Comparison of ENCODE assay signal across 17 cellular contexts in the genomic region with DNA sequence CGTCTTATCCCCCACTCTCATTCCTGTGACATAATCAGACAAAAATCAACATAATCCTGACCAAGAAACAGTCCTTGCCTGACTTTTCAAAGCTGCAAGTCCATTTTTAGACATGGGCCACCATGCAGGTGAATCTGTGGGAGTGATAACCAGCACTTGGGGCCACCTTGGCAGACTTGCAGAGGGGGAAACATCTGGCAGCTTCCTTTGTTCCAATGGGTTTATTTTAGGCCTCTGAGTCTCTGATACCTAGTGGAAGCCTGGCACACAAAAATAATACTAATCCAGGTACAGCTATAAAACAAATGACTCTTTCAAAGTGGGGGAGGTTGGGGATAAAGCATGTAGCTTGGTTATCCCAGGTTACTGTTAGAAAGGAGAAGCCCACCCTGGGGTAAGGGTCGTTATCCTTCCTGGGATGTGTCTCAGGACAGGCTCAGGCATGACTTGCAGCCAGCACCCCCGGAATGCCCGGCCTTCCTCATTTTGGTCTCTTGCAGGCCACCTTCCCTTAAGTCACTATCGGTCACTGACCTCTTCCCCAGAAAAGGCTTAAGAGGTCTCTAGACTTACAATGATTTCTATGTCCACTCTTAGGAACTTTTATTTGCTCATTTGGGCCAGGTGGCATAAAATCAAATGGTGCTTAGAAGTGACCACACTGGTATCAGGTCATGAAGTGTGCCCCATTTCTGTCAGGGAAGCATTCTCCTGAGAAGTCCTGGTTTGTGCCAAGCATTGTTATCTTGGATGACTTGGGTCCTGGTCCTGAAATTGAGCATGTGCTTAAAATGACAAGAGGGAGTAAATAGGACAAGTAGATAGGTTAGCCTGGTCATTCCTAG. TPM values are rescaled to one million over a fixed set of nuclear protein-coding genes. Genes with fewer than 3 reads are reported as not detected.
DNase-seq lines count a peak whose midpoint lies in the region; ATAC-seq and TF ChIP-seq lines count a peak whose summit lies in the region.
"Had no signal": no experiment of that assay in that cellular context is flagged by ENCODE, and none has a peak within 500 bp of the region (broad histone marks: within the 10 kb centered on the region; RNA-seq: fewer than 3 reads in every experiment).

No MANE protein-coding gene starts in this region.

- H3K4me3 ChIP-seq in IMR-90 (ENCODE audit: insufficient read depth, low read depth, low read length): no peak overlapping the region
- H3K4me3 ChIP-seq in spleen: no peak overlapping the region
- no peak overlapping the region for H3K4me3 ChIP-seq in CD8-positive, alpha-beta T cell (ENCODE audit: low read depth, low read length)

- no peak overlapping the region for H3K4me3 Mint-ChIP-seq in CD8-positive, alpha-beta T cell
- H3K4me3 Mint-ChIP-seq: T-cell had no signal

- peak overlapping the region; percentile 25; the same call in 1 of the 2 replicates for H3K56ac ChIP-seq in IMR-90 (ENCODE audit: extremely low read depth, insufficient read depth, low read length)

- H4K20me1 ChIP-seq in IMR-90 (ENCODE audit: insufficient read depth, low read length): no peaks in the 10 kb centered on the region

- no CpG with 5 or more reads among the region's 5 CpGs for WGBS in IMR-90 (ENCODE audit: extremely low coverage in 2 of 2, insufficient read length in 1 of 2), 2 experiments
- WGBS in spleen, 5 donors: 44 to 85% (median 60%) methylated on average over 5 of the region's 5 CpGs

- no peak for TF ChIP-seq CTCF in IMR-90 (conservative IDR thresholded peaks at IDR 0.05; ENCODE audit: low read depth, low read length)
- no peak for TF ChIP-seq CTCF in spleen (IDR thresholded peaks at IDR 0.05 in 8 of 11, conservative IDR thresholded peaks at IDR 0.05 in 3 of 11)
- no peak for TF ChIP-seq CTCF in CD8-positive, alpha-beta T cell (IDR thresholded peaks at IDR 0.05)

- H3K79me1 ChIP-seq in IMR-90 (ENCODE audit: low read depth in 1 of 2, low read length in 2 of 2): peaks cover 35 to 55% of the 10 kb centered on the region in 2 experiments

- intact Hi-C loops in IMR-90 (cut with micrococcal nuclease): loop anchor here (5.0 kb wide), 1 partner anchor 33 kb away; no protein-coding TSS in a partner anchor
- intact Hi-C loops in left ventricle myocardium superior (cut with micrococcal nuclease): no loop called here
- intact Hi-C loops in spleen (cut with DNase I; ENCODE audit: low total_unique reads): no loop called here
- intact Hi-C loops in CD8-positive, alpha-beta T cell (cut with DNase I, micrococcal nuclease): no loop called here

- H2BK120ac ChIP-seq in IMR-90 (ENCODE audit: low read depth, low read length): peak overlapping the region; percentile 98

- H3K23ac ChIP-seq in IMR-90 (ENCODE audit: low read depth, low read length): peak overlapping the region; percentile 93

- H2BK20ac ChIP-seq in IMR-90 (ENCODE audit: low read depth, low read length): peak overlapping the region; percentile 94

- H3K18ac ChIP-seq in IMR-90 (ENCODE audit: low read depth, low read length): peak overlapping the region; percentile 68

- no peaks in the 10 kb centered on the region for H3K36me3 ChIP-seq in IMR-90 (ENCODE audit: control insufficient read depth, insufficient read depth, low read length)
- no peaks in the 10 kb centered on the region for H3K36me3 ChIP-seq in spleen
- no peaks in the 10 kb centered on the region for H3K36me3 ChIP-seq in CD8-positive, alpha-beta T cell (ENCODE audit: insufficient read depth, low read length)

- no peak overlapping the region for H3K9ac ChIP-seq in IMR-90 (ENCODE audit: low read depth, low read length)

- H3K4me1 Mint-ChIP-seq in CD8-positive, alpha-beta T cell (ENCODE audit: low read depth): no peaks in the 10 kb centered on the region
- H3K4me1 Mint-ChIP-seq: T-cell had no signal

- H3K27ac ChIP-seq in IMR-90 (ENCODE audit: insufficient read depth, low read length): peak overlapping the region; percentile 83; the same call in 1 of the 2 replicates
- H3K27ac ChIP-seq in spleen: peak overlapping the region in 4 of 8 donors; percentile 3 to 82 (median 63)
- H3K27ac ChIP-seq in CD8-positive, alpha-beta T cell (ENCODE audit: low read depth, low read length): no peak overlapping the region
- H3K27ac ChIP-seq: C4-2B had no signal

- H2AK5ac ChIP-seq in IMR-90 (ENCODE audit: low read depth, low read length): peak overlapping the region; percentile 76

- no peak overlapping the region for H2AFZ ChIP-seq in IMR-90 (replicated peaks; ENCODE audit: low read length, poor library complexity)

- no peak for TF ChIP-seq RAD21 in IMR-90 (IDR thresholded peaks at IDR 0.05; ENCODE audit: low read length)

- no TSS peak for BruUV-seq in IMR-90 (replicated peaks; lab: Mats Ljungman, UMichigan)

- peak overlapping the region; percentile 8 to 79; a peak in 3 of 4 replicates for H4K8ac ChIP-seq in IMR-90 (ENCODE audit: low read depth in 2 of 2, low read length in 2 of 2)

- dilution Hi-C loops in IMR-90 (cut with HindIII; ENCODE audit: low sequenced_read_pairs, unreplicated experiment): no loop called here

- H2BK15ac ChIP-seq in IMR-90 (ENCODE audit: low read depth, low read length): peak overlapping the region; percentile 73; the same call in 2 of the 3 replicates

- CTCF ChIA-PET in IMR-90 (lab: Yijun Ruan, JAX): interaction anchor here (0.8 kb wide), 1 partner anchor 101 kb away, joined by 3 read pairs; no protein-coding TSS in a partner anchor
- CTCF ChIA-PET in CD8-positive, alpha-beta T cell (lab: Charles Lee): no interaction called here

- ATAC-seq in IMR-90 (ENCODE audit: low read depth): no peak
- peak; percentile 79 for ATAC-seq in left ventricle myocardium superior
- ATAC-seq in CD8-positive, alpha-beta T cell: no peak
- no peak for ATAC-seq in HG02763 (IDR thresholded peaks at IDR 0.05; ENCODE audit: unreplicated experiment)
- ATAC-seq: activated CD4-positive, CD25-positive, alpha-beta regulatory T cell treated with anti-CD3 and anti-CD28 coated beads, Interleukin-2, amount 50 U/mL, for 24 hours; T-cell had no signal

- peak overlapping the region; percentile 94 for H4K91ac ChIP-seq in IMR-90 (ENCODE audit: insufficient read depth, low read depth, low read length)

- no peaks in the 10 kb centered on the region for H3K27me3 ChIP-seq in IMR-90 (ENCODE audit: control insufficient read depth, insufficient read depth, low read length)
- no peaks in the 10 kb centered on the region for H3K27me3 ChIP-seq in spleen (replicated peaks in 1 of 7)
- H3K27me3 ChIP-seq in CD8-positive, alpha-beta T cell (ENCODE audit: insufficient read depth, low read length): no peaks in the 10 kb centered on the region

- H3K14ac ChIP-seq in IMR-90 (replicated peaks; ENCODE audit: low read depth, low read length): peak overlapping the region; percentile 94

- no peak overlapping the region for H2AK9ac ChIP-seq in IMR-90 (replicated peaks; ENCODE audit: low read depth, low read length, poor library complexity)

- DNase-seq in IMR-90 (peak; percentile 25), left ventricle myocardium superior (peak; percentile 48), spleen (peak; percentile 89), OCI-M2 (lab: John Stamatoyannopoulos, UW; ENCODE audit: unreplicated experiment) (no peak), midbrain (lab: John Stamatoyannopoulos, UW) (no peak)
- DNase-seq in CD8-positive, alpha-beta T cell: no peak
- DNase-seq: activated gamma-delta T cell treated with Interleukin-2 at 50 U/mL for 16 hours; cortex of kidney; DMS79 treated with DMSO at 0.1 percent for 48 hours; NCI-H1930; NCI-H524 treated with DMSO at 0.1 percent for 48 hours; stimulated activated CD4-positive, alpha-beta T cell treated with anti-CD3 and anti-CD28 coated beads, Interleukin-15, amount 100 ng/mL, for 24 hours had no signal

- peak overlapping the region; percentile 54 for H4K5ac ChIP-seq in IMR-90 (ENCODE audit: low read depth, low read length)

- H3K36me3 Mint-ChIP-seq in CD8-positive, alpha-beta T cell: no peaks in the 10 kb centered on the region
- H3K36me3 Mint-ChIP-seq: T-cell had no signal

- H3K4me1 ChIP-seq in IMR-90 (ENCODE audit: control insufficient read depth, insufficient read depth, low read length) (peaks cover 38% of the 10 kb centered on the region), spleen (peaks cover 0 to 48% (median 15%) of the 10 kb centered on the region in 6 donors)
- no peaks in the 10 kb centered on the region for H3K4me1 ChIP-seq in CD8-positive, alpha-beta T cell (ENCODE audit: insufficient read depth, low read length)

- peaks cover 35% of the 10 kb centered on the region for H3K9me1 ChIP-seq in IMR-90 (ENCODE audit: insufficient read depth, low read length)

- peak overlapping the region; percentile 91 for H3K4ac ChIP-seq in IMR-90 (ENCODE audit: low read depth, low read length)

- TF ChIP-seq POLR2A in IMR-90 (IDR thresholded peaks at IDR 0.05; ENCODE audit: low read depth, low read length) (no peak), Raji (IDR thresholded peaks at IDR 0.05; ENCODE audit: insufficient read depth, low read depth, low read length) (0 out of 2 replicates have a peak, but pooled peaks have one; percentile 26), spleen (IDR thresholded peaks at IDR 0.05) (no peak)

- no peaks in the 10 kb centered on the region for H3K9me3 Mint-ChIP-seq in CD8-positive, alpha-beta T cell
- H3K9me3 Mint-ChIP-seq: T-cell had no signal

- POLR2A ChIA-PET in IMR-90 (lab: Charles Lee; ENCODE audit: unreplicated experiment): no interaction called here
- POLR2A ChIA-PET in CD8-positive, alpha-beta T cell (lab: Charles Lee): no interaction called here

- no peaks in the 10 kb centered on the region for H3K27me3 Mint-ChIP-seq in CD8-positive, alpha-beta T cell (ENCODE audit: low read depth)
- H3K27me3 Mint-ChIP-seq: T-cell had no signal

- in situ Hi-C loops in IMR-90 (cut with MboI; ENCODE audit: low sequenced_read_pairs): no loop called here

- no peak overlapping the region for H3K4me2 ChIP-seq in IMR-90 (ENCODE audit: low read depth, low read length)

- H3K9me3 ChIP-seq in IMR-90 (ENCODE audit: control insufficient read depth, insufficient read depth, low read length): no peaks in the 10 kb centered on the region
- no peaks in the 10 kb centered on the region for H3K9me3 ChIP-seq in spleen
- H3K9me3 ChIP-seq in CD8-positive, alpha-beta T cell (ENCODE audit: low read length): no peaks in the 10 kb centered on the region

- H3K27ac Mint-ChIP-seq in CD8-positive, alpha-beta T cell: no peak overlapping the region
- H3K27ac Mint-ChIP-seq: T-cell had no signal

- peak overlapping the region; percentile 71 for H2BK5ac ChIP-seq in IMR-90 (ENCODE audit: low read depth, low read length, poor library complexity, severe bottlenecking)

TF ChIP-seq in IMR-90, 13 proteins besides CTCF, POLR2A, EP300 and RAD21 (continues in another document):
- TF ChIP-seq RCOR1 (IDR thresholded peaks at IDR 0.05; ENCODE audit: insufficient replicate concordance, low read length): no peak
- no peak for TF ChIP-seq RFX5 (IDR thresholded peaks at IDR 0.05; ENCODE audit: low read depth, low read length)
- no peak for TF ChIP-seq FOS (IDR thresholded peaks at IDR 0.05; ENCODE audit: low read depth, low read length)

RNA-seq across cellular contexts. Expression of a gene that starts 37.6 kb away (rescaled TPM):
- 7.3 and 8.1 TPM in 2 replicates for total RNA-seq in IMR-90 (2012; rRNA removed)
- polyA plus RNA-seq in IMR-90 (2012; rRNA removed): 13.9 and 15.2 TPM in 2 replicates
- polyA plus RNA-seq in IMR-90 (2012; cell fraction: cytosol; rRNA removed): 8.0 and 14.9 TPM in 2 replicates
- polyA plus RNA-seq in IMR-90 (2012; cell fraction: nucleus; rRNA removed; ENCODE audit: low replicate concordance): 39.3 and 53.7 TPM in 2 replicates
- total RNA-seq in left ventricle myocardium superior: 9.6 TPM
- total RNA-seq in spleen: 10 to 100 TPM in 6 of 7 donors, 1 to 10 TPM in 1; 8.9 to 23.4 (median 15.0) TPM
- polyA plus RNA-seq in spleen: 10 to 100 TPM in 2 of 3 donors, 1 to 10 TPM in 1; 7.7 to 18.4 (median 14.2) TPM
- 1 to 10 TPM in 1 of 2 experiments, under 1 TPM in 1; 0.98 to 1.1 TPM for total RNA-seq in CD8-positive, alpha-beta T cell

Comparison
In these comparisons a context has a peak if more than half of its experiments do, and no peak if none do; other contexts are left out.
1. DNase-seq: peak in IMR-90 (single experiment), left ventricle myocardium superior (single experiment) and spleen (single experiment); none in CD8-positive, alpha-beta T cell (0 of 7), OCI-M2 (single experiment) and midbrain (single experiment).